30 cellular contexts compared by ENCODE assay signal in genomic region chr16:86345521-86345920, GRCh38.
"Had no signal": no experiment of that assay in that cellular context is flagged by ENCODE, and none has a peak within 500 bp of the region (broad histone marks: within the 10 kb centered on the region; RNA-seq: fewer than 3 reads in every experiment).

No MANE protein-coding gene starts in this region.

- H3K27me3 ChIP-seq: right atrium auricular region had no signal

- DNase-seq: activated CD4-positive, alpha-beta T cell treated with anti-CD3 and anti-CD28 coated beads for 4 hours; activated CD4-positive, alpha-beta T cell treated with anti-CD3 and anti-CD28 coated beads, Interleukin-2, amount 50 U/mL, for 4 hours; activated CD4-positive, CD25-positive, alpha-beta regulatory T cell; activated naive CD4-positive, alpha-beta T cell; activated T-cell treated with anti-CD3 and anti-CD28 coated beads for 4 hours; activated T-cell treated with anti-CD3 and anti-CD28 coated beads, Interleukin-2, amount 50 U/mL, for 72 hours; central memory CD4-positive, alpha-beta T cell; effector CD4-positive, alpha-beta T cell; left cardiac atrium; mammary epithelial cell; natural killer cell; occipital lobe; psoas muscle; stimulated activated CD4-positive, alpha-beta T cell treated with anti-CD3 and anti-CD28 coated beads, Interleukin-15, amount 100 ng/mL, for 24 hours; stimulated activated CD4-positive, alpha-beta T cell treated with anti-CD3 and anti-CD28 coated beads, Interleukin-2, amount 100 ng/mL, for 24 hours; stimulated activated naive B cell treated with anti-CD40 and anti-IgM and Interleukin-4, amounts not matched to agents 10 μg/mL and 1 μg/mL and 100 μg/mL, for 72 hours; stomach; T-cell; tibial artery had no signal

- ATAC-seq: activated naive CD4-positive, alpha-beta T cell treated with anti-CD3 and anti-CD28 coated beads, Interleukin-2, amount 50 U/mL, for 72 hours; activated T-cell treated with anti-CD3 and anti-CD28 coated beads, Interleukin-2, amount 50 U/mL, for 72 hours; left cardiac atrium; natural killer cell; psoas muscle; stimulated activated naive B cell treated with anti-CD40 and anti-IgM and Interleukin-4, amounts not matched to agents 10 μg/mL and 1 μg/mL and 100 μg/mL, for 72 hours; T-cell had no signal

- H3K27ac ChIP-seq: breast epithelium, epithelial cell of prostate, neural progenitor cell, parathyroid adenoma, psoas muscle, right atrium auricular region, suprapubic skin, tibial artery had no signal

- H3K9me3 ChIP-seq: breast epithelium, psoas muscle, right atrium auricular region, stomach, suprapubic skin, tibial artery had no signal

- FAIRE-seq: colon, endometrium, frontal cortex, islet of Langerhans had no signal

- H3K9ac ChIP-seq: neural progenitor cell, parathyroid adenoma had no signal

- H3K4me2 ChIP-seq: neural progenitor cell had no signal

- H3K36me3 ChIP-seq: breast epithelium, neural progenitor cell, right atrium auricular region, stomach, suprapubic skin, tibial artery had no signal

- H3K4me1 ChIP-seq: breast epithelium, parathyroid adenoma, psoas muscle had no signal

- H3K4me3 ChIP-seq: breast epithelium, neural progenitor cell, psoas muscle, right atrium auricular region, stomach, suprapubic skin, tibial artery had no signal

- H2AFZ ChIP-seq: neural progenitor cell, parathyroid adenoma had no signal

- H3K79me2 ChIP-seq: parathyroid adenoma had no signal
